Comparison of ENCODE assay signal across 19 cellular contexts in genomic region chr4:42641155-42641554, GRCh38. TPM values are rescaled to one million over a fixed set of nuclear protein-coding genes. Genes with fewer than 3 reads are reported as not detected.
DNase-seq lines count a peak whose midpoint lies in the region; ATAC-seq and TF ChIP-seq lines count a peak whose summit lies in the region.
"Had no signal": no experiment of that assay in that cellular context is flagged by ENCODE, and none has a peak within 500 bp of the region (broad histone marks: within the 10 kb centered on the region; RNA-seq: fewer than 3 reads in every experiment).

No MANE protein-coding gene starts in this region.

- no peaks in the 10 kb centered on the region for H3K27me3 Mint-ChIP-seq in activated naive CD8-positive, alpha-beta T cell
- H3K27me3 Mint-ChIP-seq in activated naive CD8-positive, alpha-beta T cell treated with anti-CD3 and anti-CD28 coated beads for 36 hours, result no peaks in the 10 kb centered on the region
- H3K27me3 Mint-ChIP-seq: activated CD4-positive, alpha-beta memory T cell treated with anti-CD3 and anti-CD28 coated beads, Interleukin-2, amount 10 ng/mL, durations not matched to agents 7 days and 5 days had no signal

- no peaks in the 10 kb centered on the region for H3K9me3 Mint-ChIP-seq in activated naive CD8-positive, alpha-beta T cell (ENCODE audit: low read depth)
- H3K9me3 Mint-ChIP-seq in activated naive CD8-positive, alpha-beta T cell treated with anti-CD3 and anti-CD28 coated beads for 36 hours, result no peaks in the 10 kb centered on the region
- H3K9me3 Mint-ChIP-seq: activated CD4-positive, alpha-beta memory T cell treated with anti-CD3 and anti-CD28 coated beads, Interleukin-2, amount 10 ng/mL, durations not matched to agents 7 days and 5 days; CD14-positive monocyte; nephron; T-helper 1 cell treated with Interleukin-12 subunit alpha and Interleukin-12 subunit beta and Interleukin-4 antibody, amounts not matched to agents 30 μg/mL and 1 μg/mL, for 36 hours had no signal

- peak overlapping the region; percentile 78 for H3K27ac Mint-ChIP-seq in activated naive CD8-positive, alpha-beta T cell
- no peak overlapping the region for H3K27ac Mint-ChIP-seq in activated naive CD8-positive, alpha-beta T cell treated with anti-CD3 and anti-CD28 coated beads for 36 hours
- H3K27ac Mint-ChIP-seq: activated CD4-positive, alpha-beta memory T cell treated with anti-CD3 and anti-CD28 coated beads, Interleukin-2, amount 10 ng/mL, durations not matched to agents 7 days and 5 days; CD14-positive monocyte; nephron; progenitor cell of endocrine pancreas; T-helper 1 cell treated with Interleukin-12 subunit alpha and Interleukin-12 subunit beta and Interleukin-4 antibody, amounts not matched to agents 30 μg/mL and 1 μg/mL, for 36 hours had no signal

- no peak for TF ChIP-seq POLR2A in transverse colon (IDR thresholded peaks at IDR 0.05)

- in situ Hi-C loops in transverse colon (cut with MboI; ENCODE audit: low pct_ligation_motif_present in 1 of 4, low pct_unique_long_range_greater_than_20kb in 1 of 4, low sequenced_read_pairs in 3 of 4), result no loop called here

- no peak for TF ChIP-seq EP300 in transverse colon (IDR thresholded peaks at IDR 0.05; ENCODE audit: low read depth)

- no peak for DNase-seq in activated naive CD8-positive, alpha-beta T cell treated with anti-CD3 and anti-CD28 coated beads for 36 hours
- DNase-seq in transverse colon (no peak), NCI-H774 (lab: John Stamatoyannopoulos, UW) (no peak)
- DNase-seq: activated CD4-positive, alpha-beta memory T cell treated with anti-CD3 and anti-CD28 coated beads, Interleukin-2, amount 10 ng/mL, durations not matched to agents 7 days and 5 days; NCI-H146; NCI-H69; PC-9; SJCRH30; stimulated activated CD4-positive, alpha-beta T cell treated with anti-CD3 and anti-CD28 coated beads, Interleukin-4, amount 100 ng/mL, for 1 hour had no signal

- peaks cover 33 to 37% of the 10 kb centered on the region in 2 donors for H3K4me1 ChIP-seq in mucosa of rectum (ENCODE audit: control insufficient read depth in 2 of 2, insufficient read depth in 2 of 2, low read length in 2 of 2)
- H3K4me1 ChIP-seq in transverse colon, result peaks cover 22 to 62% (median 37%) of the 10 kb centered on the region in 4 donors
- H3K4me1 ChIP-seq: SJCRH30 had no signal

- H3K4me3 ChIP-seq in SU-DHL-6 (ENCODE audit: insufficient read depth, low read length, poor library complexity, severe bottlenecking), result no peak overlapping the region
- H3K4me3 ChIP-seq in mucosa of rectum (ENCODE audit: low read length in 2 of 2), result peak overlapping the region in 1 of 2 donors; percentile 23
- no peak overlapping the region for H3K4me3 ChIP-seq in transverse colon
- H3K4me3 ChIP-seq: PC-9, SJCRH30, skin epidermis had no signal

- intact Hi-C loops in transverse colon (cut with DNase I; ENCODE audit: low total_unique reads), result no loop called here

- H3F3A ChIP-seq in SU-DHL-6 (ENCODE audit: insufficient read depth), result peaks cover 14% of the 10 kb centered on the region

- H3K36me3 Mint-ChIP-seq in activated naive CD8-positive, alpha-beta T cell, result peaks cover 4% of the 10 kb centered on the region
- peaks cover 24% of the 10 kb centered on the region for H3K36me3 Mint-ChIP-seq in activated naive CD8-positive, alpha-beta T cell treated with anti-CD3 and anti-CD28 coated beads for 36 hours
- H3K36me3 Mint-ChIP-seq: CD14-positive monocyte had no signal

- peak overlapping the region; percentile 59 for H3K4me2 ChIP-seq in SU-DHL-6 (ENCODE audit: low read depth, low read length, poor library complexity, severe bottlenecking)
- H3K4me2 ChIP-seq: PC-9 had no signal

- H3K27me3 ChIP-seq in SU-DHL-6 (ENCODE audit: low read length), result no peaks in the 10 kb centered on the region
- H3K27me3 ChIP-seq in mucosa of rectum (ENCODE audit: control insufficient read depth in 2 of 2, insufficient read depth in 2 of 2, low read length in 2 of 2), result no peaks in the 10 kb centered on the region
- no peaks in the 10 kb centered on the region for H3K27me3 ChIP-seq in transverse colon
- H3K27me3 ChIP-seq: SJCRH30 had no signal

- peaks cover 96% of the 10 kb centered on the region for H3K4me1 Mint-ChIP-seq in activated naive CD8-positive, alpha-beta T cell (ENCODE audit: low read depth)
- peaks cover 88% of the 10 kb centered on the region for H3K4me1 Mint-ChIP-seq in activated naive CD8-positive, alpha-beta T cell treated with anti-CD3 and anti-CD28 coated beads for 36 hours

- H3K9me2 ChIP-seq in SU-DHL-6 (replicated peaks; ENCODE audit: insufficient read depth, low read length), result no peaks in the 10 kb centered on the region

- H3K36me3 ChIP-seq in SU-DHL-6 (ENCODE audit: low read length) (no peaks in the 10 kb centered on the region), mucosa of rectum (ENCODE audit: control insufficient read depth in 2 of 2, insufficient read depth in 2 of 2, low read length in 2 of 2) (no peaks in the 10 kb centered on the region), transverse colon (no peaks in the 10 kb centered on the region)
- H3K36me3 ChIP-seq: SJCRH30 had no signal

- H3K79me2 ChIP-seq in SU-DHL-6 (ENCODE audit: insufficient read depth, low read length), result peaks cover 87% of the 10 kb centered on the region

- H4K20me1 ChIP-seq in SU-DHL-6 (ENCODE audit: low read depth, low read length), result no peaks in the 10 kb centered on the region

- no peak overlapping the region for H2AFZ ChIP-seq in SU-DHL-6 (ENCODE audit: low read depth, low read length, severe bottlenecking)
- H2AFZ ChIP-seq: PC-9 had no signal

- H3K4me3 Mint-ChIP-seq in activated naive CD8-positive, alpha-beta T cell, result peak overlapping the region; percentile 56
- no peak overlapping the region for H3K4me3 Mint-ChIP-seq in activated naive CD8-positive, alpha-beta T cell treated with anti-CD3 and anti-CD28 coated beads for 36 hours
- H3K4me3 Mint-ChIP-seq: activated CD4-positive, alpha-beta memory T cell treated with anti-CD3 and anti-CD28 coated beads, Interleukin-2, amount 10 ng/mL, durations not matched to agents 7 days and 5 days; CD14-positive monocyte; nephron; T-helper 1 cell treated with Interleukin-12 subunit alpha and Interleukin-12 subunit beta and Interleukin-4 antibody, amounts not matched to agents 30 μg/mL and 1 μg/mL, for 36 hours had no signal

- no peaks in the 10 kb centered on the region for H3K9me3 ChIP-seq in SU-DHL-6 (ENCODE audit: insufficient read depth, low read length)
- H3K9me3 ChIP-seq in mucosa of rectum (ENCODE audit: control insufficient read depth in 2 of 2, low read length in 2 of 2), result no peaks in the 10 kb centered on the region
- no peaks in the 10 kb centered on the region for H3K9me3 ChIP-seq in transverse colon
- H3K9me3 ChIP-seq: SJCRH30 had no signal

- TF ChIP-seq CTCF in SU-DHL-6 (IDR thresholded peaks at IDR 0.05; ENCODE audit: insufficient read depth, low read length, poor library complexity, severe bottlenecking) (no peak), transverse colon (IDR thresholded peaks at IDR 0.05) (no peak)

- H3K9ac ChIP-seq in SU-DHL-6 (ENCODE audit: low read length) (no peak overlapping the region), mucosa of rectum (ENCODE audit: low read depth in 1 of 2, low read length in 2 of 2) (no peak overlapping the region)

- peak overlapping the region; percentile 77 for H3K27ac ChIP-seq in SU-DHL-6 (ENCODE audit: low read depth, low read length)
- H3K27ac ChIP-seq in mucosa of rectum (ENCODE audit: low read depth in 2 of 2, low read length in 2 of 2), result peak overlapping the region; percentile 83 to 86
- peak overlapping the region; percentile 71 to 79 (median 72) for H3K27ac ChIP-seq in transverse colon
- H3K27ac ChIP-seq: PC-9, SJCRH30, skin epidermis had no signal

- ATAC-seq in HG02981 (IDR thresholded peaks at IDR 0.05; ENCODE audit: unreplicated experiment), result no peak
- ATAC-seq in HG03108 (IDR thresholded peaks at IDR 0.05; ENCODE audit: unreplicated experiment), result no peak

RNA-seq across cellular contexts. Expression of gene ATP8A1, which starts 15.8 kb away (rescaled TPM):
- total RNA-seq in activated naive CD8-positive, alpha-beta T cell treated with anti-CD3 and anti-CD28 coated beads for 36 hours, result 10 to 100 TPM; 23.8 to 24.7 TPM
- total RNA-seq in transverse colon, result 100 to 1,000 TPM in 3 of 4 donors, 10 to 100 TPM in 1; 72.2 to 255 (median 166) TPM
- total RNA-seq: PC-9 had no signal
